ENCODE assay signal across 13 cellular contexts in genomic region chr2:171652411-171652775, GRCh38. TPM values are rescaled to one million over a fixed set of nuclear protein-coding genes. Genes with fewer than 3 reads are reported as not detected.
DNase-seq lines count a peak whose midpoint lies in the region; ATAC-seq and TF ChIP-seq lines count a peak whose summit lies in the region.
"Had no signal": no experiment of that assay in that cellular context is flagged by ENCODE, and none has a peak within 500 bp of the region (broad histone marks: within the 10 kb centered on the region; RNA-seq: fewer than 3 reads in every experiment).

No MANE protein-coding gene starts in this region.

- peaks cover 5% of the 10 kb centered on the region for H3K27me3 ChIP-seq in CD8-positive, alpha-beta memory T cell (ENCODE audit: insufficient read depth, low read length, poor library complexity, severe bottlenecking)
- H3K27me3 ChIP-seq: sigmoid colon had no signal

- POLR2A ChIA-PET in CD8-positive, alpha-beta memory T cell (lab: Charles Lee), result no interaction called here

- no peak overlapping the region for H3K27ac ChIP-seq in CD8-positive, alpha-beta memory T cell (ENCODE audit: low read depth, low read length)
- H3K27ac ChIP-seq: sigmoid colon, WERI-Rb-1 had no signal

- H3K4me1 Mint-ChIP-seq in CD8-positive, alpha-beta memory T cell, result no peaks in the 10 kb centered on the region
- H3K4me1 Mint-ChIP-seq: activated naive CD4-positive, alpha-beta T cell treated with anti-CD3 and anti-CD28 coated beads, Interleukin-2, amount 10 ng/mL, durations not matched to agents 7 days and 5 days had no signal

- DNase-seq in ELR (ENCODE audit: low read depth), result peak; percentile 75
- peak; percentile 93 for DNase-seq in epithelial cell of esophagus (ENCODE audit: low read depth)
- no peak for DNase-seq in activated CD8-positive, alpha-beta memory T cell treated with anti-CD3 and anti-CD28 coated beads for 24 hours
- DNase-seq in occipital lobe (lab: John Stamatoyannopoulos, UW), result no peak
- DNase-seq in CD8-positive, alpha-beta memory T cell, result no peak
- DNase-seq: activated naive CD4-positive, alpha-beta T cell treated with anti-CD3 and anti-CD28 coated beads, Interleukin-2, amount 10 ng/mL, durations not matched to agents 7 days and 5 days; C1 segment of cervical spinal cord; NCI-H510A; sigmoid colon; WERI-Rb-1 had no signal

- ATAC-seq in GM21360 (IDR thresholded peaks at IDR 0.05; ENCODE audit: unreplicated experiment), result peak; percentile 63
- ATAC-seq in HG03378 (IDR thresholded peaks at IDR 0.05; ENCODE audit: unreplicated experiment), result peak; percentile 71
- no peak for ATAC-seq in HG02763 (IDR thresholded peaks at IDR 0.05; ENCODE audit: unreplicated experiment)

- peaks cover 0 to 11% (median 4%) of the 10 kb centered on the region in 3 donors for H3K36me3 Mint-ChIP-seq in CD8-positive, alpha-beta memory T cell
- H3K36me3 Mint-ChIP-seq: activated naive CD4-positive, alpha-beta T cell treated with anti-CD3 and anti-CD28 coated beads, Interleukin-2, amount 10 ng/mL, durations not matched to agents 7 days and 5 days had no signal

- H3K9me3 ChIP-seq in CD8-positive, alpha-beta memory T cell (ENCODE audit: low read length), result no peaks in the 10 kb centered on the region
- H3K9me3 ChIP-seq: sigmoid colon had no signal

- no peak overlapping the region for H3K27ac Mint-ChIP-seq in CD8-positive, alpha-beta memory T cell
- H3K27ac Mint-ChIP-seq: activated naive CD4-positive, alpha-beta T cell treated with anti-CD3 and anti-CD28 coated beads, Interleukin-2, amount 10 ng/mL, durations not matched to agents 7 days and 5 days had no signal

- no peak for TF ChIP-seq CTCF in epithelial cell of esophagus (IDR thresholded peaks at IDR 0.05; ENCODE audit: insufficient read depth, low read depth, low read length, missing control alignments)

- H3K4me3 Mint-ChIP-seq in CD8-positive, alpha-beta memory T cell, result no peak overlapping the region
- H3K4me3 Mint-ChIP-seq: activated naive CD4-positive, alpha-beta T cell treated with anti-CD3 and anti-CD28 coated beads, Interleukin-2, amount 10 ng/mL, durations not matched to agents 7 days and 5 days had no signal

- H3K4me3 ChIP-seq in epithelial cell of esophagus (ENCODE audit: low read length), result no peak overlapping the region
- no peak overlapping the region for H3K4me3 ChIP-seq in CD8-positive, alpha-beta memory T cell (ENCODE audit: low read length)
- H3K4me3 ChIP-seq: sigmoid colon had no signal

- no peaks in the 10 kb centered on the region for H3K4me1 ChIP-seq in CD8-positive, alpha-beta memory T cell (ENCODE audit: insufficient read depth, low read length)
- H3K4me1 ChIP-seq: sigmoid colon had no signal

- CTCF ChIA-PET in CD8-positive, alpha-beta memory T cell (lab: Charles Lee), result no interaction called here

- H3K9me3 Mint-ChIP-seq in CD8-positive, alpha-beta memory T cell, result peaks cover 9 to 24% (median 15%) of the 10 kb centered on the region in 5 donors

- peaks cover 46 to 78% of the 10 kb centered on the region in 2 donors for H3K27me3 Mint-ChIP-seq in CD8-positive, alpha-beta memory T cell

- no peaks in the 10 kb centered on the region for H3K36me3 ChIP-seq in CD8-positive, alpha-beta memory T cell (ENCODE audit: insufficient read depth, low read length)
- H3K36me3 ChIP-seq: sigmoid colon, WERI-Rb-1 had no signal

RNA-seq across cellular contexts. Expression of gene DYNC1I2, which starts 34.9 kb away (rescaled TPM):
- 262 TPM for total RNA-seq in occipital lobe
- total RNA-seq in CD8-positive, alpha-beta memory T cell, result 10 to 100 TPM; 48.3 to 50.4 TPM
- 27.6 TPM for polyA plus RNA-seq in CD8-positive, alpha-beta memory T cell

Comparison
In these comparisons a context has a peak if more than half of its experiments do, and no peak if none do; other contexts are left out.
1. DNase-seq: peak in ELR (single experiment) and epithelial cell of esophagus (single experiment); none in activated CD8-positive, alpha-beta memory T cell treated with anti-CD3 and anti-CD28 coated beads for 24 hours (single experiment), occipital lobe (single experiment) and CD8-positive, alpha-beta memory T cell (0 of 5).